11 cellular contexts compared by ENCODE assay signal in the genomic region with DNA sequence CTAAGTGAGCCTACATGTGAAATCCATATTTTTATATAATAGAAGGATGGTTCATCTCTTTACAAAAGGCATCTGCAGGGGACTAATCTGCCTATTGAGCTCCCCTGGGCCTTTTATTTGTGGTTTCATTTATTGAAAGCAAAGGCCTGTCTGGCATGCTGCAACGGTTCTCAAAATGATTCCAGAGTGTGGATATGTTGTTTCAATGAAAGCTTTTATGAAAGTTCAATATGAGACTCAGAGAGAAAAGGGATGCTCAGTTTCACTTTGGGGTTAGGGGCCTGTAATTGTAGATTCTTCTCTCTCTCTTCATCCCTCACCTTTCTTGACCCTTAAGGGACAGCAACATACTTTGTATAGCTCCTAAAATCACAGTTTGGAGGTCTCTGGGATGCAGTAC.
A peak's percentile ranks its signal among the peaks of the same experiment; 100 is the strongest.
DNase-seq lines count a peak whose midpoint lies in the region; ATAC-seq lines count a peak whose summit lies in the region.
"Had no signal": no experiment of that assay in that cellular context is flagged by ENCODE, and none has a peak within 500 bp of the region (broad histone marks: within the 10 kb centered on the region; RNA-seq: fewer than 3 reads in every experiment).

No MANE protein-coding gene starts in this region.

- H3K4me3 Mint-ChIP-seq in activated T-cell treated with anti-CD3 and anti-CD28 coated beads, Interleukin-2, amount 50 U/mL, for 4 hours = no peak overlapping the region
- H3K4me3 Mint-ChIP-seq in IgD-negative memory B cell = peak overlapping the region in 2 of 4 donors; percentile 43 to 70
- H3K4me3 Mint-ChIP-seq in naive thymus-derived CD8-positive, alpha-beta T cell = peak overlapping the region in 3 of 10 donors; percentile 33 to 54 (median 36)

- peak; percentile 33 to 48 for ATAC-seq in activated T-cell treated with anti-CD3 and anti-CD28 coated beads, Interleukin-2, amount 50 U/mL, for 4 hours
- ATAC-seq in GM21786 (IDR thresholded peaks at IDR 0.05; ENCODE audit: unreplicated experiment) = peak; percentile 18
- no peak for ATAC-seq in naive thymus-derived CD8-positive, alpha-beta T cell
- ATAC-seq: Panc1 had no signal

- peaks cover 41% of the 10 kb centered on the region for H3K4me1 Mint-ChIP-seq in activated T-cell treated with anti-CD3 and anti-CD28 coated beads, Interleukin-2, amount 50 U/mL, for 4 hours (ENCODE audit: low read depth)
- peaks cover 19 to 35% (median 23%) of the 10 kb centered on the region in 3 donors for H3K4me1 Mint-ChIP-seq in IgD-negative memory B cell
- H3K4me1 Mint-ChIP-seq in naive thymus-derived CD8-positive, alpha-beta T cell = peaks cover 14 to 44% (median 41%) of the 10 kb centered on the region in 4 donors

- H3K27ac Mint-ChIP-seq in IgD-negative memory B cell = peak overlapping the region in 2 of 3 donors; percentile 44 to 76
- H3K27ac Mint-ChIP-seq in naive thymus-derived CD8-positive, alpha-beta T cell = peak overlapping the region in 6 of 10 donors; percentile 29 to 77 (median 38)

- no peaks in the 10 kb centered on the region for H3K9me3 Mint-ChIP-seq in activated T-cell treated with anti-CD3 and anti-CD28 coated beads, Interleukin-2, amount 50 U/mL, for 4 hours
- no peaks in the 10 kb centered on the region for H3K9me3 Mint-ChIP-seq in IgD-negative memory B cell
- peaks cover 0 to 3% (median 0%) of the 10 kb centered on the region in 9 donors for H3K9me3 Mint-ChIP-seq in naive thymus-derived CD8-positive, alpha-beta T cell

- no peak for DNase-seq in activated T-cell treated with anti-CD3 and anti-CD28 coated beads, Interleukin-2, amount 50 U/mL, for 4 hours
- no peak for DNase-seq in activated T-cell treated with anti-CD3 and anti-CD28 coated beads for 4 hours
- DNase-seq in naive thymus-derived CD8-positive, alpha-beta T cell = no peak
- DNase-seq in kidney glomerular epithelial cell (lab: John Stamatoyannopoulos, UW) = no peak
- no peak for DNase-seq in stimulated activated CD4-positive, alpha-beta T cell treated with anti-CD3 and anti-CD28 coated beads, Interleukin-4, amount 100 ng/mL, for 1 hour
- DNase-seq in NCI-H1092 treated with DMSO at 0.1 percent for 48 hours (lab: John Stamatoyannopoulos, UW) = no peak
- DNase-seq: MG63, NCI-H226 had no signal

- no peaks in the 10 kb centered on the region for H3K36me3 Mint-ChIP-seq in activated T-cell treated with anti-CD3 and anti-CD28 coated beads, Interleukin-2, amount 50 U/mL, for 4 hours (ENCODE audit: insufficient read depth)
- no peaks in the 10 kb centered on the region for H3K36me3 Mint-ChIP-seq in IgD-negative memory B cell
- no peaks in the 10 kb centered on the region for H3K36me3 Mint-ChIP-seq in naive thymus-derived CD8-positive, alpha-beta T cell

- no peaks in the 10 kb centered on the region for H3K27me3 Mint-ChIP-seq in activated T-cell treated with anti-CD3 and anti-CD28 coated beads, Interleukin-2, amount 50 U/mL, for 4 hours (ENCODE audit: low read depth)
- H3K27me3 Mint-ChIP-seq in IgD-negative memory B cell = no peaks in the 10 kb centered on the region
- no peaks in the 10 kb centered on the region for H3K27me3 Mint-ChIP-seq in naive thymus-derived CD8-positive, alpha-beta T cell

- POLR2A ChIA-PET in naive thymus-derived CD8-positive, alpha-beta T cell (lab: Charles Lee) = no interaction called here

Comparison
In these comparisons a context has a peak if more than half of its experiments do, and no peak if none do; other contexts are left out.
1. ATAC-seq: peak in activated T-cell treated with anti-CD3 and anti-CD28 coated beads, Interleukin-2, amount 50 U/mL, for 4 hours (2 of 2) and GM21786 (single experiment); none in naive thymus-derived CD8-positive, alpha-beta T cell (0 of 2).